Comparison of ENCODE assay signal across 36 cellular contexts in the genomic region with DNA sequence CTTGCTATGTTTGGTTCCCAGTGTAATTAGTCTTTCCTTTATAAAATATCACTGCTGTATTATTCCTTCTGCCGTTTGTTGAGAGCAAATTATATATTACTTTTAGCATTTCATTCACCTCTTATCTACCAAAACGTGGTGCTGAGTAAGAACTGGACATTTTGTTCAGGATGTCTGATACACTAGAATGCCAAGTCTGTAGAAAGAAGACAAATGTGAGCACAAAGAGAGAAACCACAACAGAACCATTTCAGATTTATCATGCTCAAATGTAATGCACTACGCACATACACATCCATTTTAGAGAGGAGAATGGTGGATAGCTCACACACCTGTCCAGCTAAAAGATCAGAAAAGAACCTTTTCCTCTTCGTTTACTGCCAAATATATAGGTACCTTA.
"Had no signal": no experiment of that assay in that cellular context is flagged by ENCODE, and none has a peak within 500 bp of the region (broad histone marks: within the 10 kb centered on the region; RNA-seq: fewer than 3 reads in every experiment).

No MANE protein-coding gene starts in this region.

- DNase-seq: activated B cell treated with CpG ODN at 0.5 μM for 24 hours; activated CD4-positive, alpha-beta memory T cell treated with anti-CD3 and anti-CD28 coated beads for 36 hours; activated CD4-positive, alpha-beta T cell treated with anti-CD3 and anti-CD28 coated beads for 4 hours; activated CD4-positive, alpha-beta T cell treated with anti-CD3 and anti-CD28 coated beads, Interleukin-2, amount 10 ng/mL, durations not matched to agents 24 days and 14 days; activated CD4-positive, alpha-beta T cell treated with anti-CD3 and anti-CD28 coated beads, Interleukin-2, amount 50 U/mL, for 1 hour; activated CD4-positive, alpha-beta T cell treated with anti-CD3 and anti-CD28 coated beads, Interleukin-2, amount 50 U/mL, for 4 hours; activated CD4-positive, CD25-positive, alpha-beta regulatory T cell treated with anti-CD3 and anti-CD28 coated beads, Interleukin-2, amount 50 U/mL, for 72 hours; activated CD8-positive, alpha-beta memory T cell treated with anti-CD3 and anti-CD28 coated beads, Interleukin-2, amount 50 U/mL, for 4 hours; activated CD8-positive, alpha-beta T cell treated with anti-CD3 and anti-CD28 coated beads for 36 hours; activated gamma-delta T cell; activated naive CD4-positive, alpha-beta T cell treated with anti-CD3 and anti-CD28 coated beads, Interleukin-2, amount 10 ng/mL, durations not matched to agents 7 days and 5 days; activated naive CD4-positive, alpha-beta T cell treated with Interleukin-2 at 50 U/mL for 16 hours; activated naive CD8-positive, alpha-beta T cell treated with anti-CD3 and anti-CD28 coated beads, Interleukin-2, amount 10 ng/mL, durations not matched to agents 7 days and 5 days; activated naive CD8-positive, alpha-beta T cell treated with anti-CD3 and anti-CD28 coated beads, Interleukin-2, amount 50 U/mL, for 24 hours; activated T-cell treated with anti-CD3 and anti-CD28 coated beads for 4 hours; activated T-cell treated with anti-CD3 and anti-CD28 coated beads, Interleukin-2, amount 50 U/mL, for 1 hour; activated T-cell treated with anti-CD3 and anti-CD28 coated beads, Interleukin-2, amount 50 U/mL, for 4 hours; activated T-cell treated with anti-CD3 and anti-CD28 coated beads, Interleukin-2, amount 50 U/mL, for 72 hours; amniotic stem cell; aorta; caudate nucleus; cerebellar nuclear complex; T-helper 1 cell; T-helper 2 cell; T-helper 9 cell had no signal

- H3K27me3 ChIP-seq: breast epithelium had no signal

- H3K27me3 Mint-ChIP-seq: activated CD4-positive, alpha-beta memory T cell treated with anti-CD3 and anti-CD28 coated beads for 36 hours had no signal

- H3K36me3 ChIP-seq: breast epithelium had no signal

- H3K4me3 Mint-ChIP-seq: activated B cell treated with CpG ODN at 0.5 μM for 24 hours; activated CD4-positive, alpha-beta memory T cell treated with anti-CD3 and anti-CD28 coated beads for 36 hours; activated CD4-positive, alpha-beta T cell treated with anti-CD3 and anti-CD28 coated beads, Interleukin-2, amount 10 ng/mL, durations not matched to agents 24 days and 14 days; activated CD8-positive, alpha-beta T cell treated with anti-CD3 and anti-CD28 coated beads for 36 hours; activated naive CD4-positive, alpha-beta T cell treated with anti-CD3 and anti-CD28 coated beads, Interleukin-2, amount 10 ng/mL, durations not matched to agents 7 days and 5 days; activated naive CD4-positive, alpha-beta T cell treated with anti-CD3 and anti-CD28 coated beads, Interleukin-2, amount 50 U/mL, for 24 hours; activated naive CD8-positive, alpha-beta T cell; activated naive CD8-positive, alpha-beta T cell treated with anti-CD3 and anti-CD28 coated beads, Interleukin-2, amount 10 ng/mL, durations not matched to agents 7 days and 5 days; activated naive CD8-positive, alpha-beta T cell treated with anti-CD3 and anti-CD28 coated beads, Interleukin-2, amount 50 U/mL, for 24 hours; activated T-cell treated with anti-CD3 and anti-CD28 coated beads, Interleukin-2, amount 50 U/mL, for 4 hours; activated T-cell treated with anti-CD3 and anti-CD28 coated beads, Interleukin-2, amount 50 U/mL, for 72 hours; activated T-helper 1 cell treated with anti-CD3 and anti-CD28 coated beads, Interleukin-12 subunit alpha, Interleukin-12 subunit beta, Interleukin-2, Interleukin-4 antibody, amounts not matched to agents 30 ng/mL and 10 ng/mL and 1 ng/mL, durations not matched to agents 14 hours and 24 hours and 36 hours; activated T-helper 17 cell treated with anti-CD3 and anti-CD28 coated beads, Interleukin-2, amount 50 U/mL, for 72 hours; brain; central memory CD8-positive, alpha-beta T cell; T-helper 1 cell treated with Interleukin-12 subunit alpha and Interleukin-12 subunit beta and Interleukin-4 antibody, amounts not matched to agents 30 μg/mL and 1 μg/mL, for 36 hours; T-helper 2 cell treated with Interferon-gamma antibody and Interleukin-4, amounts not matched to agents 5 μg/mL and 100 μg/mL, for 36 hours had no signal

- H3K27ac Mint-ChIP-seq: activated B cell treated with CpG ODN at 0.5 μM for 24 hours; activated CD4-positive, alpha-beta memory T cell treated with anti-CD3 and anti-CD28 coated beads for 36 hours; activated CD4-positive, alpha-beta T cell treated with anti-CD3 and anti-CD28 coated beads, Interleukin-2, amount 10 ng/mL, durations not matched to agents 24 days and 14 days; activated CD8-positive, alpha-beta T cell treated with anti-CD3 and anti-CD28 coated beads for 36 hours; activated naive CD4-positive, alpha-beta T cell treated with anti-CD3 and anti-CD28 coated beads, Interleukin-2, amount 10 ng/mL, durations not matched to agents 7 days and 5 days; activated naive CD4-positive, alpha-beta T cell treated with anti-CD3 and anti-CD28 coated beads, Interleukin-2, amount 50 U/mL, for 24 hours; activated naive CD8-positive, alpha-beta T cell; activated naive CD8-positive, alpha-beta T cell treated with anti-CD3 and anti-CD28 coated beads, Interleukin-2, amount 10 ng/mL, durations not matched to agents 7 days and 5 days; activated naive CD8-positive, alpha-beta T cell treated with anti-CD3 and anti-CD28 coated beads, Interleukin-2, amount 50 U/mL, for 24 hours; activated T-cell treated with anti-CD3 and anti-CD28 coated beads, Interleukin-2, amount 50 U/mL, for 72 hours; activated T-helper 1 cell treated with anti-CD3 and anti-CD28 coated beads, Interleukin-12 subunit alpha, Interleukin-12 subunit beta, Interleukin-2, Interleukin-4 antibody, amounts not matched to agents 30 ng/mL and 10 ng/mL and 1 ng/mL, durations not matched to agents 14 hours and 24 hours and 36 hours; activated T-helper 17 cell treated with anti-CD3 and anti-CD28 coated beads, Interleukin-2, amount 50 U/mL, for 72 hours; T-helper 1 cell treated with Interleukin-12 subunit alpha and Interleukin-12 subunit beta and Interleukin-4 antibody, amounts not matched to agents 30 μg/mL and 1 μg/mL, for 36 hours; T-helper 2 cell treated with Interferon-gamma antibody and Interleukin-4, amounts not matched to agents 5 μg/mL and 100 μg/mL, for 36 hours had no signal

- H3K27ac ChIP-seq: breast epithelium, VCaP had no signal

- H3K9me3 Mint-ChIP-seq: activated B cell treated with CpG ODN at 0.5 μM for 24 hours; activated CD4-positive, alpha-beta memory T cell treated with anti-CD3 and anti-CD28 coated beads for 36 hours; activated CD4-positive, alpha-beta T cell treated with anti-CD3 and anti-CD28 coated beads, Interleukin-2, amount 10 ng/mL, durations not matched to agents 24 days and 14 days; activated CD8-positive, alpha-beta T cell treated with anti-CD3 and anti-CD28 coated beads for 36 hours; activated naive CD4-positive, alpha-beta T cell treated with anti-CD3 and anti-CD28 coated beads, Interleukin-2, amount 10 ng/mL, durations not matched to agents 7 days and 5 days; activated naive CD4-positive, alpha-beta T cell treated with anti-CD3 and anti-CD28 coated beads, Interleukin-2, amount 50 U/mL, for 24 hours; activated naive CD8-positive, alpha-beta T cell treated with anti-CD3 and anti-CD28 coated beads, Interleukin-2, amount 50 U/mL, for 24 hours; activated T-cell treated with anti-CD3 and anti-CD28 coated beads, Interleukin-2, amount 50 U/mL, for 4 hours; activated T-cell treated with anti-CD3 and anti-CD28 coated beads, Interleukin-2, amount 50 U/mL, for 72 hours; activated T-helper 1 cell treated with anti-CD3 and anti-CD28 coated beads, Interleukin-12 subunit alpha, Interleukin-12 subunit beta, Interleukin-2, Interleukin-4 antibody, amounts not matched to agents 30 ng/mL and 10 ng/mL and 1 ng/mL, durations not matched to agents 14 hours and 24 hours and 36 hours; activated T-helper 17 cell treated with anti-CD3 and anti-CD28 coated beads, Interleukin-2, amount 50 U/mL, for 72 hours; T-helper 1 cell treated with Interleukin-12 subunit alpha and Interleukin-12 subunit beta and Interleukin-4 antibody, amounts not matched to agents 30 μg/mL and 1 μg/mL, for 36 hours; T-helper 2 cell treated with Interferon-gamma antibody and Interleukin-4, amounts not matched to agents 5 μg/mL and 100 μg/mL, for 36 hours had no signal

- H3K36me3 Mint-ChIP-seq: activated CD4-positive, alpha-beta memory T cell treated with anti-CD3 and anti-CD28 coated beads for 36 hours; activated naive CD4-positive, alpha-beta T cell treated with anti-CD3 and anti-CD28 coated beads, Interleukin-2, amount 10 ng/mL, durations not matched to agents 7 days and 5 days; activated naive CD4-positive, alpha-beta T cell treated with anti-CD3 and anti-CD28 coated beads, Interleukin-2, amount 50 U/mL, for 24 hours; activated naive CD8-positive, alpha-beta T cell; activated naive CD8-positive, alpha-beta T cell treated with anti-CD3 and anti-CD28 coated beads, Interleukin-2, amount 10 ng/mL, durations not matched to agents 7 days and 5 days; brain had no signal

- H3K4me1 ChIP-seq: breast epithelium had no signal

- FAIRE-seq: TTC549 had no signal

- H3K9me3 ChIP-seq: breast epithelium had no signal

- H3K4me3 ChIP-seq: breast epithelium had no signal

- ATAC-seq: activated CD8-positive, alpha-beta T cell treated with anti-CD3 and anti-CD28 coated beads for 36 hours; activated naive CD8-positive, alpha-beta T cell treated with anti-CD3 and anti-CD28 coated beads, Interleukin-2, amount 50 U/mL, for 24 hours; activated T-cell treated with anti-CD3 and anti-CD28 coated beads, Interleukin-2, amount 50 U/mL, for 4 hours; activated T-cell treated with anti-CD3 and anti-CD28 coated beads, Interleukin-2, amount 50 U/mL, for 72 hours; activated T-helper 17 cell treated with anti-CD3 and anti-CD28 coated beads, Interleukin-2, amount 50 U/mL, for 72 hours had no signal

- H3K4me1 Mint-ChIP-seq: activated B cell treated with CpG ODN at 0.5 μM for 24 hours; activated CD4-positive, alpha-beta T cell treated with anti-CD3 and anti-CD28 coated beads, Interleukin-2, amount 10 ng/mL, durations not matched to agents 24 days and 14 days; activated naive CD4-positive, alpha-beta T cell treated with anti-CD3 and anti-CD28 coated beads, Interleukin-2, amount 10 ng/mL, durations not matched to agents 7 days and 5 days; activated naive CD4-positive, alpha-beta T cell treated with anti-CD3 and anti-CD28 coated beads, Interleukin-2, amount 50 U/mL, for 24 hours; activated naive CD8-positive, alpha-beta T cell treated with anti-CD3 and anti-CD28 coated beads, Interleukin-2, amount 10 ng/mL, durations not matched to agents 7 days and 5 days; activated naive CD8-positive, alpha-beta T cell treated with anti-CD3 and anti-CD28 coated beads, Interleukin-2, amount 50 U/mL, for 24 hours; activated T-helper 17 cell treated with anti-CD3 and anti-CD28 coated beads, Interleukin-2, amount 50 U/mL, for 72 hours; central memory CD8-positive, alpha-beta T cell had no signal
